4 cellular contexts compared by ENCODE assay signal in genomic region chr10:133603434-133603833, GRCh38. TPM values are rescaled to one million over a fixed set of nuclear protein-coding genes. Genes with fewer than 3 reads are reported as not detected.
"Had no signal": no experiment of that assay in that cellular context is flagged by ENCODE, and none has a peak within 500 bp of the region (broad histone marks: within the 10 kb centered on the region; RNA-seq: fewer than 3 reads in every experiment).

No MANE protein-coding gene starts in this region.

RNA-seq across cellular contexts. Expression of gene FRG2B, which starts 23.2 kb away (rescaled TPM):
- total RNA-seq: LHCN-M2, M059J, MCF 10A, NCI-H460 had no signal

RNA-seq across cellular contexts. Expression of gene SYCE1, which starts 38.1 kb away (rescaled TPM):
- total RNA-seq: LHCN-M2, M059J, MCF 10A, NCI-H460 had no signal
